ENCODE assay signal across 8 cellular contexts in the genomic region with DNA sequence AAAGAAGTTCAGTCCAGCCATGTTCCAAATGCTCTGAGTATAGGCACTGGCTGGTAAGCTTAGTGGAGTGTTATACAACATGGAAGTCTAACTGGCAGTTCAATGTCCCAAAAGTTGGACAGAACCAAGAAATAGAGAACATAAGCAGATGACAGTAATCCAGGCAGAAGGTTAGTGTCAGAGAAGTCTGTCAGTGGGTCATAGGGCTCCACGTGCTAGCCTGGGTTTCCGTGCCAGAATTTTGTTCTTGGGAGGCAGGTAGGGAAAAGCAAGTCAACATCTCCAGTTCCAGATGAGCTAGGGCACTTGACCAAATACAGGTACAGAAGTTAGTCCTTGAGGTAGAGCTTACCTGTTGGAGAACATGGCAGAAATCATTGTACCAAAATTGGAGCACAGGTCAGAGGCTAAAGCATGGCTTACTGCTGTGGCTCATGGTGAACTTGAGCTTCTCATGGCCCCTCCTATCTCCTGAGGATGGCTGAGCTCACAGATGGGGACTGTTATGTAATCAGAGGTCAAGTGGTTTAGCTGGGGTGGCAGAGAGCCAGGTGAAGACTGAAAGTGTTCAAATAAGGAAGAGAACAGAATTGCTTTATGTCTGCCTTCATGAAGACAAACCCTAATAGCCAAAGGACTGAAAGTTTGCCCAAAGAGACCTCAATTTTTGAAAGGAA.
DNase-seq lines count a peak whose midpoint lies in the region; ATAC-seq and TF ChIP-seq lines count a peak whose summit lies in the region.

No MANE protein-coding gene starts in this region.

- TF ChIP-seq POLR2A in esophagus muscularis mucosa (IDR thresholded peaks at IDR 0.05; ENCODE audit: low read depth), result no peak
- no peak for TF ChIP-seq POLR2A in prostate gland (IDR thresholded peaks at IDR 0.05)

- no peaks in the 10 kb centered on the region for H3K36me3 Mint-ChIP-seq in activated T-cell treated with anti-CD3 and anti-CD28 coated beads, Interleukin-2, amount 50 U/mL, for 24 hours (ENCODE audit: low read depth)

- H3K27me3 ChIP-seq in esophagus muscularis mucosa (no peaks in the 10 kb centered on the region), prostate gland (replicated peaks; ENCODE audit: insufficient read depth) (no peaks in the 10 kb centered on the region)

- H3K27ac ChIP-seq in esophagus muscularis mucosa (replicated peaks in 1 of 4) (peak overlapping the region; percentile 74 to 82 (median 76)), prostate gland (no peak overlapping the region)

- no peaks in the 10 kb centered on the region for H3K9me3 ChIP-seq in esophagus muscularis mucosa
- H3K9me3 ChIP-seq in prostate gland, result no peaks in the 10 kb centered on the region

- intact Hi-C loops in esophagus muscularis mucosa (cut with DNase I), result loop anchor here (5.0 to 10.0 kb wide), 2 partner anchors 69 to 198 kb away; no protein-coding TSS in a partner anchor
- intact Hi-C loops in prostate gland (cut with DNase I), result no loop called here

- DNase-seq in HCEC 1CT (peak; percentile 69), NCI-H774 (lab: John Stamatoyannopoulos, UW) (peak; percentile 57), esophagus muscularis mucosa (ENCODE audit: extremely low spot score) (peak; percentile 95), prostate gland (ENCODE audit: low spot score) (peak; percentile 24), cortex of kidney (lab: John Stamatoyannopoulos, UW) (no peak)
- DNase-seq in activated T-cell treated with anti-CD3 and anti-CD28 coated beads, Interleukin-2, amount 50 U/mL, for 24 hours, result no peak

- no peak for TF ChIP-seq EP300 in esophagus muscularis mucosa (IDR thresholded peaks at IDR 0.05)

- peaks cover 57 to 99% (median 90%) of the 10 kb centered on the region in 4 donors for H3K4me1 ChIP-seq in esophagus muscularis mucosa
- no peaks in the 10 kb centered on the region for H3K4me1 ChIP-seq in prostate gland (replicated peaks)

- no peak overlapping the region for H3K4me3 Mint-ChIP-seq in activated T-cell treated with anti-CD3 and anti-CD28 coated beads, Interleukin-2, amount 50 U/mL, for 24 hours

- H3K36me3 ChIP-seq in esophagus muscularis mucosa (no peaks in the 10 kb centered on the region), prostate gland (no peaks in the 10 kb centered on the region)

- no peak overlapping the region for H3K4me3 ChIP-seq in esophagus muscularis mucosa
- no peak overlapping the region for H3K4me3 ChIP-seq in prostate gland

- ATAC-seq in SK-N-SH treated with all-trans-retinoic acid at 6 μM for 48 hours, result no peak; the same call in 2 of the 3 replicates
- ATAC-seq in activated CD4-positive, CD25-positive, alpha-beta regulatory T cell treated with anti-CD3 and anti-CD28 coated beads, Interleukin-2, amount 50 U/mL, for 24 hours, result no peak

- WGBS in esophagus muscularis mucosa, result 75% methylated on average over 2 of the region's 2 CpGs
- 87% methylated on average over 2 of the region's 2 CpGs for WGBS in prostate gland

- no peaks in the 10 kb centered on the region for H3K9me3 Mint-ChIP-seq in activated T-cell treated with anti-CD3 and anti-CD28 coated beads, Interleukin-2, amount 50 U/mL, for 24 hours

- TF ChIP-seq CTCF in esophagus muscularis mucosa (IDR thresholded peaks at IDR 0.05) (no peak), prostate gland (IDR thresholded peaks at IDR 0.05) (no peak)

- H3K27me3 Mint-ChIP-seq in activated T-cell treated with anti-CD3 and anti-CD28 coated beads, Interleukin-2, amount 50 U/mL, for 24 hours, result peaks cover 15% of the 10 kb centered on the region

- no peak overlapping the region for H3K27ac Mint-ChIP-seq in activated T-cell treated with anti-CD3 and anti-CD28 coated beads, Interleukin-2, amount 50 U/mL, for 24 hours

- H3K4me1 Mint-ChIP-seq in activated T-cell treated with anti-CD3 and anti-CD28 coated beads, Interleukin-2, amount 50 U/mL, for 24 hours (ENCODE audit: low read depth), result peaks cover 24% of the 10 kb centered on the region

TF ChIP-seq in SK-N-SH treated with all-trans-retinoic acid at 6 μM for 48 hours, 23 proteins besides CTCF, POLR2A, EP300 and RAD21:
- TF ChIP-seq RARB (CRISPR knock-in tag; IDR thresholded peaks at IDR 0.05), result no peak
- TF ChIP-seq CSDC2 (CRISPR knock-in tag; IDR thresholded peaks at IDR 0.05), result no peak
- TF ChIP-seq OSR1 (CRISPR knock-in tag; IDR thresholded peaks at IDR 0.05), result no peak
- no peak for TF ChIP-seq ZNF565 (CRISPR knock-in tag; conservative IDR thresholded peaks at IDR 0.05; ENCODE audit: low read depth)
- TF ChIP-seq ZFP3 (CRISPR knock-in tag; IDR thresholded peaks at IDR 0.05), result no peak
- TF ChIP-seq, protein P1, sequence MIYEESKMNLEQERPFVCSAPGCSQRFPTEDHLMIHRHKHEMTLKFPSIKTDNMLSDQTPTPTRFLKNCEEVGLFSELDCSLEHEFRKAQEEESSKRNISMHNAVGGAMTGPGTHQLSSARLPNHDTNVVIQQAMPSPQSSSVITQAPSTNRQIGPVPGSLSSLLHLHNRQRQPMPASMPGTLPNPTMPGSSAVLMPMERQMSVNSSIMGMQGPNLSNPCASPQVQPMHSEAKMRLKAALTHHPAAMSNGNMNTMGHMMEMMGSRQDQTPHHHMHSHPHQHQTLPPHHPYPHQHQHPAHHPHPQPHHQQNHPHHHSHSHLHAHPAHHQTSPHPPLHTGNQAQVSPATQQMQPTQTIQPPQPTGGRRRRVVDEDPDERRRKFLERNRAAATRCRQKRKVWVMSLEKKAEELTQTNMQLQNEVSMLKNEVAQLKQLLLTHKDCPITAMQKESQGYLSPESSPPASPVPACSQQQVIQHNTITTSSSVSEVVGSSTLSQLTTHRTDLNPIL (CRISPR knock-in tag; IDR thresholded peaks at IDR 0.05; ENCODE audit: low read depth), result no peak
- TF ChIP-seq, protein P2, sequence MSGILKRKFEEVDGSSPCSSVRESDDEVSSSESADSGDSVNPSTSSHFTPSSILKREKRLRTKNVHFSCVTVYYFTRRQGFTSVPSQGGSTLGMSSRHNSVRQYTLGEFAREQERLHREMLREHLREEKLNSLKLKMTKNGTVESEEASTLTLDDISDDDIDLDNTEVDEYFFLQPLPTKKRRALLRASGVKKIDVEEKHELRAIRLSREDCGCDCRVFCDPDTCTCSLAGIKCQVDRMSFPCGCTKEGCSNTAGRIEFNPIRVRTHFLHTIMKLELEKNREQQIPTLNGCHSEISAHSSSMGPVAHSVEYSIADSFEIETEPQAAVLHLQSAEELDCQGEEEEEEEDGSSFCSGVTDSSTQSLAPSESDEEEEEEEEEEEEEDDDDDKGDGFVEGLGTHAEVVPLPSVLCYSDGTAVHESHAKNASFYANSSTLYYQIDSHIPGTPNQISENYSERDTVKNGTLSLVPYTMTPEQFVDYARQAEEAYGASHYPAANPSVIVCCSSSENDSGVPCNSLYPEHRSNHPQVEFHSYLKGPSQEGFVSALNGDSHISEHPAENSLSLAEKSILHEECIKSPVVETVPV (CRISPR knock-in tag; IDR thresholded peaks at IDR 0.05), result no peak
- TF ChIP-seq, protein P3, sequence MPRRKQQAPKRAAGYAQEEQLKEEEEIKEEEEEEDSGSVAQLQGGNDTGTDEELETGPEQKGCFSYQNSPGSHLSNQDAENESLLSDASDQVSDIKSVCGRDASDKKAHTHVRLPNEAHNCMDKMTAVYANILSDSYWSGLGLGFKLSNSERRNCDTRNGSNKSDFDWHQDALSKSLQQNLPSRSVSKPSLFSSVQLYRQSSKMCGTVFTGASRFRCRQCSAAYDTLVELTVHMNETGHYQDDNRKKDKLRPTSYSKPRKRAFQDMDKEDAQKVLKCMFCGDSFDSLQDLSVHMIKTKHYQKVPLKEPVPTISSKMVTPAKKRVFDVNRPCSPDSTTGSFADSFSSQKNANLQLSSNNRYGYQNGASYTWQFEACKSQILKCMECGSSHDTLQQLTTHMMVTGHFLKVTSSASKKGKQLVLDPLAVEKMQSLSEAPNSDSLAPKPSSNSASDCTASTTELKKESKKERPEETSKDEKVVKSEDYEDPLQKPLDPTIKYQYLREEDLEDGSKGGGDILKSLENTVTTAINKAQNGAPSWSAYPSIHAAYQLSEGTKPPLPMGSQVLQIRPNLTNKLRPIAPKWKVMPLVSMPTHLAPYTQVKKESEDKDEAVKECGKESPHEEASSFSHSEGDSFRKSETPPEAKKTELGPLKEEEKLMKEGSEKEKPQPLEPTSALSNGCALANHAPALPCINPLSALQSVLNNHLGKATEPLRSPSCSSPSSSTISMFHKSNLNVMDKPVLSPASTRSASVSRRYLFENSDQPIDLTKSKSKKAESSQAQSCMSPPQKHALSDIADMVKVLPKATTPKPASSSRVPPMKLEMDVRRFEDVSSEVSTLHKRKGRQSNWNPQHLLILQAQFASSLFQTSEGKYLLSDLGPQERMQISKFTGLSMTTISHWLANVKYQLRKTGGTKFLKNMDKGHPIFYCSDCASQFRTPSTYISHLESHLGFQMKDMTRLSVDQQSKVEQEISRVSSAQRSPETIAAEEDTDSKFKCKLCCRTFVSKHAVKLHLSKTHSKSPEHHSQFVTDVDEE (CRISPR knock-in tag; IDR thresholded peaks at IDR 0.05), result no peak
- TF ChIP-seq ESRRG (CRISPR knock-in tag; IDR thresholded peaks at IDR 0.05), result no peak
- TF ChIP-seq BACH2 (CRISPR knock-in tag; IDR thresholded peaks at IDR 0.05; ENCODE audit: borderline replicate concordance), result no peak

Comparison
In these comparisons a context has a peak if more than half of its experiments do, and no peak if none do; other contexts are left out.
1. DNase-seq: peak in HCEC 1CT (single experiment), NCI-H774 (single experiment), esophagus muscularis mucosa (single experiment) and prostate gland (single experiment); none in cortex of kidney (single experiment) and activated T-cell treated with anti-CD3 and anti-CD28 coated beads, Interleukin-2, amount 50 U/mL, for 24 hours (single experiment).
2. H3K27ac ChIP-seq: peak in esophagus muscularis mucosa (4 of 4); none in prostate gland (0 of 2).